In genomic region chr10:32367793-32368453, GRCh38 we compare ENCODE assay signal across 9 cellular contexts. TPM values are rescaled to one million over a fixed set of nuclear protein-coding genes. Genes with fewer than 3 reads are reported as not detected.
DNase-seq lines count a peak whose midpoint lies in the region; ATAC-seq and TF ChIP-seq lines count a peak whose summit lies in the region.
"Had no signal": no experiment of that assay in that cellular context is flagged by ENCODE, and none has a peak within 500 bp of the region (broad histone marks: within the 10 kb centered on the region; RNA-seq: fewer than 3 reads in every experiment).

No MANE protein-coding gene starts in this region.

- ATAC-seq in GM18873 (IDR thresholded peaks at IDR 0.05; ENCODE audit: low FRiP score, unreplicated experiment), result no peak

- TF ChIP-seq CTCF in WI38 (IDR thresholded peaks at IDR 0.05; ENCODE audit: low read depth, low read length) (peak; percentile 45; the same call in 1 of the 2 replicates), breast epithelium (IDR thresholded peaks at IDR 0.05) (peak; percentile 76 to 79 (median 76))

- H3K27me3 ChIP-seq in MG63, result no peaks in the 10 kb centered on the region
- no peaks in the 10 kb centered on the region for H3K27me3 ChIP-seq in breast epithelium

- H3K27ac ChIP-seq in breast epithelium, result no peak overlapping the region

- intact Hi-C loops in breast epithelium (cut with DNase I; ENCODE audit: low total_unique reads), result loop anchor here (10.0 kb wide), 1 partner anchor 693 kb away; no protein-coding TSS in a partner anchor

- DNase-seq in NCI-H2171 treated with DMSO at 0.1 percent for 48 hours (lab: John Stamatoyannopoulos, UW), result peak; percentile 15
- DNase-seq in NCI-H2171 (lab: John Stamatoyannopoulos, UW), result no peak
- peak; percentile 48 for DNase-seq in MG63
- peak in 1 of 2 donors; percentile 68 for DNase-seq in breast epithelium (ENCODE audit: low spot score in 2 of 2)
- DNase-seq in iris pigment epithelial cell (ENCODE audit: low read depth), result peak; percentile 70
- DNase-seq in stimulated activated CD4-positive, alpha-beta T cell treated with anti-CD3 and anti-CD28 coated beads, Interleukin-1b, Interleukin-23, amount 100 ng/mL, for 1 hour (ENCODE audit: low read depth in 2 of 2), result peak; percentile 58 to 61

- H3K36me3 ChIP-seq in MG63, result no peaks in the 10 kb centered on the region
- H3K36me3 ChIP-seq in breast epithelium, result no peaks in the 10 kb centered on the region

- no peaks in the 10 kb centered on the region for H3K9me3 ChIP-seq in MG63
- H3K9me3 ChIP-seq in breast epithelium, result no peaks in the 10 kb centered on the region

- H3K4me1 ChIP-seq in breast epithelium, result no peaks in the 10 kb centered on the region

- H3K4me3 ChIP-seq in MG63 (no peak overlapping the region), WI38 (ENCODE audit: low read depth, low read length) (no peak overlapping the region), breast epithelium (no peak overlapping the region)
- H3K4me3 ChIP-seq: skin epidermis had no signal

- no peak for TF ChIP-seq POLR2A in breast epithelium (IDR thresholded peaks at IDR 0.05)

RNA-seq across cellular contexts. Expression of gene EPC1, which starts 21.0 kb away (rescaled TPM):
- 4.7 and 9.3 TPM in 2 replicates for total RNA-seq in MG63 (2014; rRNA removed; shearing (Covaris generic); ENCODE audit: low replicate concordance)
- 10 to 100 TPM; 49.4 to 78.7 (median 60.0) TPM for total RNA-seq in breast epithelium
